In genomic region chr21:15455819-15456462, GRCh38 we compare ENCODE assay signal across 18 cellular contexts.
"Had no signal": no experiment of that assay in that cellular context is flagged by ENCODE, and none has a peak within 500 bp of the region (broad histone marks: within the 10 kb centered on the region; RNA-seq: fewer than 3 reads in every experiment).

No MANE protein-coding gene starts in this region.

- FAIRE-seq: astrocyte had no signal

- H3K36me3 ChIP-seq: esophagus squamous epithelium, stomach, thoracic aorta had no signal

- ATAC-seq: activated naive CD8-positive, alpha-beta T cell treated with anti-CD3 and anti-CD28 coated beads, Interleukin-2, amount 50 U/mL, for 24 hours; activated T-helper 17 cell treated with anti-CD3 and anti-CD28 coated beads, Interleukin-2, amount 50 U/mL, for 72 hours; natural killer cell treated with Interleukin-12 subunit alpha and Interleukin-12 subunit beta and Interleukin-15 and Interleukin-18, amount 100 ng/mL, for 72 hours; sciatic nerve; T-cell had no signal

- H3K4me1 ChIP-seq: esophagus squamous epithelium, stomach had no signal

- H3K27ac ChIP-seq: esophagus squamous epithelium, stomach, thoracic aorta had no signal

- H3K4me3 ChIP-seq: esophagus squamous epithelium, stomach, thoracic aorta had no signal

- DNase-seq: activated CD4-positive, alpha-beta T cell treated with anti-CD3 and anti-CD28 coated beads, Interleukin-2, amount 50 U/mL, for 4 hours; activated CD4-positive, CD25-positive, alpha-beta regulatory T cell treated with anti-CD3 and anti-CD28 coated beads, Interleukin-2, amount 50 U/mL, for 72 hours; activated naive CD4-positive, alpha-beta T cell treated with anti-CD3 and anti-CD28 coated beads for 36 hours; activated naive CD8-positive, alpha-beta T cell treated with anti-CD3 and anti-CD28 coated beads, Interleukin-2, amount 50 U/mL, for 24 hours; activated T-cell treated with anti-CD3 and anti-CD28 coated beads for 4 hours; esophagus squamous epithelium; hypothalamus; occipital lobe; SK-N-SH; stimulated activated CD4-positive, alpha-beta T cell treated with anti-CD3 and anti-CD28 coated beads, Interleukin-1b, Interleukin-23, amount 100 ng/mL, for 48 hours; stomach; T-cell; T-helper 9 cell had no signal

- H3K9ac ChIP-seq: SK-N-SH had no signal

- H3K27me3 ChIP-seq: esophagus squamous epithelium, stomach had no signal

- H3K9me3 ChIP-seq: esophagus squamous epithelium, SK-N-SH, stomach, thoracic aorta had no signal

- H3K4me2 ChIP-seq: SK-N-SH had no signal
